ENCODE assay signal across 19 cellular contexts in genomic region chr6:168050225-168050796, GRCh38. TPM values are rescaled to one million over a fixed set of nuclear protein-coding genes. Genes with fewer than 3 reads are reported as not detected.
DNase-seq lines count a peak whose midpoint lies in the region; ATAC-seq, FAIRE-seq and TF ChIP-seq lines count a peak whose summit lies in the region.
"Had no signal": no experiment of that assay in that cellular context is flagged by ENCODE, and none has a peak within 500 bp of the region (broad histone marks: within the 10 kb centered on the region; RNA-seq: fewer than 3 reads in every experiment).

No MANE protein-coding gene starts in this region.

- no peaks in the 10 kb centered on the region for H3K9me1 ChIP-seq in K562 (ENCODE audit: control insufficient read depth, insufficient read depth, low read length)

- H3K4me3 Mint-ChIP-seq in CD14-positive monocyte: no peak overlapping the region
- H3K4me3 Mint-ChIP-seq: CD8-positive, alpha-beta memory T cell had no signal

- H3K9me3 ChIP-seq in K562 (replicated peaks; ENCODE audit: control insufficient read depth, insufficient read depth, low read depth, low read length) (no peaks in the 10 kb centered on the region), right lobe of liver (no peaks in the 10 kb centered on the region)
- H3K9me3 ChIP-seq: BE2C had no signal

- POLR2A ChIA-PET in K562 (lab: Yijun Ruan, JAX): no interaction called here

- peaks cover 0 to 3% (median 0%) of the 10 kb centered on the region in 7 donors for H3K9me3 Mint-ChIP-seq in CD14-positive monocyte
- H3K9me3 Mint-ChIP-seq: CD8-positive, alpha-beta memory T cell had no signal

- no peaks in the 10 kb centered on the region for H3K36me3 Mint-ChIP-seq in CD14-positive monocyte
- H3K36me3 Mint-ChIP-seq: CD8-positive, alpha-beta memory T cell had no signal

- FAIRE-seq in K562 (lab: Jason Lieb, UNC) (no peak), GM12891 (lab: Jason Lieb, UNC) (no peak)
- FAIRE-seq: HTR-8/SVneo had no signal

- no peak overlapping the region for H3K27ac Mint-ChIP-seq in CD14-positive monocyte
- H3K27ac Mint-ChIP-seq: CD8-positive, alpha-beta memory T cell had no signal

- no peak overlapping the region for H2AFZ ChIP-seq in K562 (ENCODE audit: low read depth, low read length)

- no peak overlapping the region for H3K4me2 ChIP-seq in K562 (ENCODE audit: insufficient read depth, low read length)

- peaks cover 30% of the 10 kb centered on the region for H4K20me1 ChIP-seq in K562 (replicated peaks; ENCODE audit: control insufficient read depth, insufficient read depth, low read length)

- CTCF ChIA-PET in K562 (lab: Yijun Ruan, JAX; ENCODE audit: low intra/inter-chr PET ratio): no interaction called here

- BruUV-seq in K562 (replicated peaks; lab: Mats Ljungman, UMichigan): no TSS peak

- H3K36me3 ChIP-seq in K562 (ENCODE audit: control insufficient read depth, insufficient read depth, low read length) (no peaks in the 10 kb centered on the region), right lobe of liver (no peaks in the 10 kb centered on the region)
- H3K36me3 ChIP-seq: BE2C had no signal

- H3K4me1 ChIP-seq in K562 (replicated peaks in 1 of 2; ENCODE audit: control insufficient read depth in 2 of 2, insufficient read depth in 2 of 2, low read length in 2 of 2) (peaks cover 0 to 25% of the 10 kb centered on the region in 2 experiments; a peak in 1 of 5 replicates), right lobe of liver (no peaks in the 10 kb centered on the region)
- H3K4me1 ChIP-seq: BE2C had no signal

- no peak for TF ChIP-seq RAD21 in K562 (CRISPR knock-in tag; conservative IDR thresholded peaks at IDR 0.05 in 1 of 2, IDR thresholded peaks at IDR 0.05 in 1 of 2)

- H3K4me3 ChIP-seq in K562: no peak overlapping the region
- no peak overlapping the region for H3K4me3 ChIP-seq in right lobe of liver
- H3K4me3 ChIP-seq: SK-N-MC had no signal

- no peak for TF ChIP-seq EP300 in K562 (IDR thresholded peaks at IDR 0.05; ENCODE audit: low read length)

- TF ChIP-seq CTCF in CD14-positive monocyte (IDR thresholded peaks at IDR 0.05) (no peak), K562 (IDR thresholded peaks at IDR 0.05 in 2 of 3, conservative IDR thresholded peaks at IDR 0.05 in 1 of 3; ENCODE audit: insufficient read depth in 2 of 3, low read depth in 1 of 3, low read length in 3 of 3) (no peak), right lobe of liver (IDR thresholded peaks at IDR 0.05) (no peak)

- H3K27me3 Mint-ChIP-seq in CD14-positive monocyte (ENCODE audit: low read depth in 3 of 3): peaks cover 0 to 2% (median 0%) of the 10 kb centered on the region in 3 donors

- H3K9ac ChIP-seq in K562 (ENCODE audit: insufficient read depth in 1 of 2, low read depth in 2 of 2, low read length in 2 of 2): no peak overlapping the region

- no peak for TF ChIP-seq POLR2A in K562 (conservative IDR thresholded peaks at IDR 0.05)
- no peak for TF ChIP-seq POLR2A in right lobe of liver (IDR thresholded peaks at IDR 0.05)
- no peak for TF ChIP-seq POLR2A in GM12891 (IDR thresholded peaks at IDR 0.05; ENCODE audit: low read depth, low read length)

- H3K27ac ChIP-seq in K562 (ENCODE audit: extremely low read depth, low read depth, low read length): no peak overlapping the region
- H3K27ac ChIP-seq in right lobe of liver: no peak overlapping the region
- H3K27ac ChIP-seq: HL-60, SK-N-MC had no signal

- in situ Hi-C loops in K562 (cut with MboI): no loop called here

- DNase-seq in CD14-positive monocyte (ENCODE audit: low spot score): peak; percentile 38
- no peak for DNase-seq in K562 (ENCODE audit: extremely low read depth in 1 of 4, low spot score in 3 of 4)
- peak in 2 of 3 donors; percentile 11 to 41 for DNase-seq in right lobe of liver
- DNase-seq in renal cortical epithelial cell (ENCODE audit: low read depth): peak; percentile 3
- no peak for DNase-seq in 8988T
- no peak for DNase-seq in NCI-H526 (lab: John Stamatoyannopoulos, UW)
- no peak for DNase-seq in GM12891 (ENCODE audit: insufficient read length, low spot score)
- DNase-seq: BE2C, DMS79 treated with DMSO at 0.1 percent for 48 hours, NCI-H1436 treated with DMSO at 0.1 percent for 48 hours, NCI-H2081, NCI-H510A treated with DMSO at 0.1 percent for 48 hours had no signal

- ATAC-seq in K562 (peak; percentile 27), right lobe of liver (no peak)
- ATAC-seq: HCT116 had no signal

- peaks cover 46 to 93% of the 10 kb centered on the region in 2 experiments; a peak in 4 of 5 replicates for H3K27me3 ChIP-seq in K562 (ENCODE audit: control insufficient read depth in 2 of 2, insufficient read depth in 2 of 2, low read length in 2 of 2)
- no peaks in the 10 kb centered on the region for H3K27me3 ChIP-seq in right lobe of liver
- H3K27me3 ChIP-seq: BE2C had no signal

- no peaks in the 10 kb centered on the region for H3K4me1 Mint-ChIP-seq in CD14-positive monocyte
- H3K4me1 Mint-ChIP-seq: CD8-positive, alpha-beta memory T cell had no signal

- H3K79me2 ChIP-seq in K562 (ENCODE audit: control insufficient read depth, insufficient read depth, low read length): no peaks in the 10 kb centered on the region

- intact Hi-C loops in CD14-positive monocyte (cut with micrococcal nuclease) (no loop called here), K562 (cut with micrococcal nuclease) (no loop called here), right lobe of liver (cut with DNase I) (no loop called here)

- 11% methylated on average over 22 of the region's 25 CpGs for WGBS in K562 (ENCODE audit: insufficient coverage, low coverage, missing lambda C conversion rate)
- 92% methylated on average over 7 of the region's 25 CpGs for WGBS in right lobe of liver (ENCODE audit: insufficient coverage, low coverage, low lambda C conversion rate, missing lambda C conversion rate)

TF ChIP-seq in K562, 482 proteins besides CTCF, POLR2A, EP300 and RAD21 (continues in another document):
- no peak for TF ChIP-seq RUNX1 (IDR thresholded peaks at IDR 0.05; ENCODE audit: low read depth)
- no peak for TF ChIP-seq ZNF165 (CRISPR knock-in tag; IDR thresholded peaks at IDR 0.05; ENCODE audit: borderline replicate concordance)
- no peak for TF ChIP-seq ERF (CRISPR knock-in tag; IDR thresholded peaks at IDR 0.05)
- no peak for TF ChIP-seq DMBX1 (CRISPR knock-in tag; IDR thresholded peaks at IDR 0.05; ENCODE audit: borderline replicate concordance)
- TF ChIP-seq MAFK (IDR thresholded peaks at IDR 0.05; ENCODE audit: low read length): peak; percentile 36; the same call in 1 of the 2 replicates

TF ChIP-seq in GM12891, 5 proteins besides CTCF, POLR2A, EP300 and RAD21:
- TF ChIP-seq SPI1 (IDR thresholded peaks at IDR 0.05; ENCODE audit: low read depth, low read length) (no peak), POU2F2 (IDR thresholded peaks at IDR 0.05; ENCODE audit: low read depth, low read length) (no peak), TAF1 (IDR thresholded peaks at IDR 0.05; ENCODE audit: low read depth, low read length) (no peak), PAX5 (IDR thresholded peaks at IDR 0.05; ENCODE audit: insufficient read depth, low read length, severe bottlenecking) (no peak), POLR2AphosphoS5 (IDR thresholded peaks at IDR 0.05; ENCODE audit: low read depth, low read length) (no peak)

RNA-seq across cellular contexts. Expression of gene FRMD1, which starts 28.7 kb away (rescaled TPM):
- polyA plus RNA-seq in CD14-positive monocyte (not detected), K562 (2011; rRNA removed) (0.01 TPM in 1 of 2 replicates, not detected in the other), K562 (2014; fragmentation: Illumina TruSeq; extraction: Trizol) (not detected in 2 replicates), K562 (2014; fragmentation: Nextera tagmentation; extraction: Ambion mirVana) (under 1 TPM in 1 of 2 experiments, not detected in 1; 0.01 TPM), K562 (2014; rRNA removed) (not detected in 2 replicates)
- total RNA-seq in K562 (2011; cell fraction: chromatin; rRNA removed; ENCODE audit: low replicate concordance): not detected in 2 replicates
- not detected in 2 replicates for total RNA-seq in K562 (2011; cell fraction: nucleolus; rRNA removed)
- not detected in 2 replicates for total RNA-seq in K562 (2011; cell fraction: nucleoplasm; rRNA removed)
- total RNA-seq in K562 (2014; rRNA removed) (0.16 TPM in 1 of 2 replicates, not detected in the other), K562 (2014; rRNA removed; fragmentation: Illumina TruSeq; extraction: Trizol) (not detected in 2 replicates), K562 (2015; rRNA removed; fragmentation: Illumina TruSeq; extraction: Trizol) (0.04 TPM in 1 of 2 replicates, not detected in the other), K562 (2021) (not detected in 2 replicates), right lobe of liver (under 1 TPM in 5 of 6 experiments, not detected in 1; 0.07 to 0.23 (median 0.12) TPM), renal cortical epithelial cell (0.05 TPM in 1 of 2 replicates, not detected in the other)
- 0.01 TPM in 2 replicates for polyA plus RNA-seq in K562 (2011; cell fraction: cytosol; rRNA removed)
- 0.04 TPM in 1 of 2 replicates, not detected in the other for polyA plus RNA-seq in K562 (2011; cell fraction: nucleus; rRNA removed)
- polyA plus RNA-seq in K562 (2012): 0.04 and 0.18 TPM in 2 replicates
- polyA minus RNA-seq in K562 (2011; rRNA and poly(A)+ RNA removed): not detected in 2 replicates
- polyA minus RNA-seq in K562 (2011; cell fraction: cytosol; rRNA and poly(A)+ RNA removed): not detected in 2 replicates
- not detected in 2 replicates for polyA minus RNA-seq in K562 (2011; cell fraction: nucleus; rRNA and poly(A)+ RNA removed)
- 0.08 TPM for polyA plus RNA-seq in GM12891 (2012; ENCODE audit: low read depth, missing spikeins)
- total RNA-seq: CD8-positive, alpha-beta memory T cell; G401 had no signal
- polyA plus RNA-seq: AG04450; CD8-positive, alpha-beta memory T cell had no signal

RNA-seq across cellular contexts. Expression of gene KIF25, which starts 52.8 kb away (rescaled TPM):
- polyA plus RNA-seq in CD14-positive monocyte (not detected), K562 (2011; rRNA removed) (0.04 TPM in 1 of 2 replicates, not detected in the other), K562 (2014; fragmentation: Illumina TruSeq; extraction: Trizol) (not detected in 2 replicates), K562 (2014; fragmentation: Nextera tagmentation; extraction: Ambion mirVana) (under 1 TPM; 0.22 to 0.49 TPM), K562 (2014; rRNA removed) (not detected in 2 replicates)
- total RNA-seq in K562 (2011; cell fraction: chromatin; rRNA removed; ENCODE audit: low replicate concordance): not detected in 2 replicates
- not detected in 2 replicates for total RNA-seq in K562 (2011; cell fraction: nucleolus; rRNA removed)
- total RNA-seq in K562 (2011; cell fraction: nucleoplasm; rRNA removed): not detected in 2 replicates
- total RNA-seq in K562 (2014; rRNA removed) (not detected in 2 replicates), K562 (2014; rRNA removed; fragmentation: Illumina TruSeq; extraction: Trizol) (not detected in 2 replicates), K562 (2015; rRNA removed; fragmentation: Illumina TruSeq; extraction: Trizol) (not detected in 2 replicates), K562 (2021) (0.24 TPM in 1 of 2 replicates, not detected in the other), right lobe of liver (under 1 TPM in 1 of 6 experiments, not detected in 5; 0.15 TPM), renal cortical epithelial cell (0.05 TPM in 1 of 2 replicates, not detected in the other)
- 0.04 TPM in 1 of 2 replicates, not detected in the other for polyA plus RNA-seq in K562 (2011; cell fraction: cytosol; rRNA removed)
- not detected in 2 replicates for polyA plus RNA-seq in K562 (2011; cell fraction: nucleus; rRNA removed)
- 0.08 and 0.47 TPM in 2 replicates for polyA plus RNA-seq in K562 (2012)
- 0.98 TPM in 1 of 2 replicates, not detected in the other for polyA minus RNA-seq in K562 (2011; rRNA and poly(A)+ RNA removed)
- polyA minus RNA-seq in K562 (2011; cell fraction: cytosol; rRNA and poly(A)+ RNA removed): not detected in 2 replicates
- not detected in 2 replicates for polyA minus RNA-seq in K562 (2011; cell fraction: nucleus; rRNA and poly(A)+ RNA removed)
- not detected for polyA plus RNA-seq in GM12891 (2012; ENCODE audit: low read depth, missing spikeins)
- total RNA-seq: CD8-positive, alpha-beta memory T cell; G401 had no signal
- polyA plus RNA-seq: AG04450; CD8-positive, alpha-beta memory T cell had no signal

Comparison
In these comparisons a context has a peak if more than half of its experiments do, and no peak if none do; other contexts are left out.
1. DNase-seq: peak in CD14-positive monocyte (single experiment), right lobe of liver (2 of 3) and renal cortical epithelial cell (single experiment); none in K562 (0 of 4), 8988T (single experiment), NCI-H526 (0 of 2) and GM12891 (single experiment).